9 cellular contexts compared by ENCODE assay signal in the genomic region with DNA sequence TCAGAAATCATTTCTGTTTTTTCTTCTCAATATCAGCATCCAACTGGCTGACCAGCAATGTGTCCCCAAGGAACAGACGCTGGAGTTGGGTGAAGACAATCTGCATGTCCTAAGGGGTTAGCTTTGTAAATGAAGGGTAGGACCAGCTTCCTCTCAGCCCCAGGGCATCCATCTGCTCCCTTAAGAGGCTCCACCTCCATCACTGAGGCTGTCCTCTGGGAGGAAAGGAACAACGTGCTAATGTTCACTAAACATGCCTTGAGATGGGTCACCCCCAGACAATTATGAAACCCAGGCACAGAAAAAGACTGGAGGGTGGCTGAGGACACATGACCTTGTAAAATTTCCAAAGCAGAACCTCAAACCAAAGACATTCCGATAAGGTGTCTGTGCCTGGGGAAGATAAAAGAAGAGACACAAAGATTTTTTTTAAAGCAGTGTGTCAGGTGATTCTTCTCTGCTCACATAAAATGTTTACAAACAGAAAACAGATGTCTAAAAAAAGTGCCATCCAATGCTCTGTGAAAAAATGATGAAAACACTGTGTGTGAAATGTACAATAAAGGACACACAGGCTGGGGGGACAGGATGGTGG. TPM values are rescaled to one million over a fixed set of nuclear protein-coding genes. Genes with fewer than 3 reads are reported as not detected.
A peak's percentile ranks its signal among the peaks of the same experiment; 100 is the strongest.
DNase-seq lines count a peak whose midpoint lies in the region; ATAC-seq and TF ChIP-seq lines count a peak whose summit lies in the region.
"Had no signal": no experiment of that assay in that cellular context is flagged by ENCODE, and none has a peak within 500 bp of the region (broad histone marks: within the 10 kb centered on the region; RNA-seq: fewer than 3 reads in every experiment).

No MANE protein-coding gene starts in this region.

- intact Hi-C loops in gastrocnemius medialis (cut with DNase I; ENCODE audit: low total_unique reads): no loop called here
- intact Hi-C loops in sciatic nerve (cut with DNase I): no loop called here

- no peak for DNase-seq in GM12864 (ENCODE audit: low read depth)
- no peak for DNase-seq in SJCRH30
- no peak for DNase-seq in fibroblast of mammary gland (ENCODE audit: low read depth)
- DNase-seq in gastrocnemius medialis: no peak
- DNase-seq in sciatic nerve (ENCODE audit: low spot score): no peak
- DNase-seq in mesenteric fat pad (ENCODE audit: low spot score): no peak

- H3K4me3 ChIP-seq in GM12864 (ENCODE audit: low read depth, low read length) (peak overlapping the region; percentile 88), SJCRH30 (peak overlapping the region; percentile 97), fibroblast of mammary gland (ENCODE audit: control insufficient read depth, low read depth, low read length) (peak overlapping the region; percentile 90), gastrocnemius medialis (peak overlapping the region; percentile 73 to 98 (median 88))

- no peak for TF ChIP-seq POLR2A in gastrocnemius medialis (IDR thresholded peaks at IDR 0.05)

- H3K27ac ChIP-seq in SJCRH30: no peak overlapping the region
- peak overlapping the region in 1 of 4 donors; percentile 77 for H3K27ac ChIP-seq in gastrocnemius medialis

- H3K4me1 ChIP-seq in SJCRH30 (peaks cover 24% of the 10 kb centered on the region), gastrocnemius medialis (peaks cover 16 to 18% of the 10 kb centered on the region in 2 donors)

- peaks cover 16% of the 10 kb centered on the region for H3K36me3 ChIP-seq in SJCRH30
- peaks cover 0 to 8% of the 10 kb centered on the region in 2 donors for H3K36me3 ChIP-seq in gastrocnemius medialis

- ATAC-seq in gastrocnemius medialis (no peak), sciatic nerve (no peak), GM19452 (IDR thresholded peaks at IDR 0.05; ENCODE audit: unreplicated experiment) (no peak), HG02588 (IDR thresholded peaks at IDR 0.05; ENCODE audit: unreplicated experiment) (no peak)

- in situ Hi-C loops in gastrocnemius medialis (cut with MboI; ENCODE audit: low sequenced_read_pairs in 4 of 4): no loop called here

- no peaks in the 10 kb centered on the region; the same call in 1 of the 2 replicates for H3K9me3 ChIP-seq in SJCRH30 (replicated peaks)
- H3K9me3 ChIP-seq in gastrocnemius medialis: no peaks in the 10 kb centered on the region

- H3K27me3 ChIP-seq in SJCRH30 (no peaks in the 10 kb centered on the region), gastrocnemius medialis (no peaks in the 10 kb centered on the region)

- TF ChIP-seq CTCF in GM12864 (IDR thresholded peaks at IDR 0.05; ENCODE audit: low read depth, low read length, missing control alignments): no peak
- no peak for TF ChIP-seq CTCF in fibroblast of mammary gland (conservative IDR thresholded peaks at IDR 0.05; ENCODE audit: control insufficient read depth, insufficient read depth, low read depth, low read length)
- no peak for TF ChIP-seq CTCF in gastrocnemius medialis (IDR thresholded peaks at IDR 0.05 in 4 of 5, conservative IDR thresholded peaks at IDR 0.05 in 1 of 5)

RNA-seq across cellular contexts. Expression of a gene that starts 37.6 kb away (rescaled TPM):
- total RNA-seq in SJCRH30 (2014; rRNA removed; shearing (Covaris generic)): 74.6 and 78.6 TPM in 2 replicates
- 10 to 100 TPM in 1 of 4 donors, 1 to 10 TPM in 3; 5.4 to 10.3 (median 7.1) TPM for total RNA-seq in gastrocnemius medialis
- 29.6 TPM for total RNA-seq in sciatic nerve
- 17.7 TPM for total RNA-seq in mesenteric fat pad

RNA-seq across cellular contexts. Expression of a gene that starts 46.5 kb away (rescaled TPM):
- not detected in 2 replicates for total RNA-seq in SJCRH30 (2014; rRNA removed; shearing (Covaris generic))
- total RNA-seq in gastrocnemius medialis (not detected), sciatic nerve (not detected), mesenteric fat pad (not detected)
- total RNA-seq: HT1080 had no signal
